ENCODE assay signal across 13 cellular contexts in genomic region chr9:98565152-98566135, GRCh38.
A peak's percentile ranks its signal among the peaks of the same experiment; 100 is the strongest.
DNase-seq lines count a peak whose midpoint lies in the region; ATAC-seq and TF ChIP-seq lines count a peak whose summit lies in the region.
"Had no signal": no experiment of that assay in that cellular context is flagged by ENCODE, and none has a peak within 500 bp of the region (broad histone marks: within the 10 kb centered on the region; RNA-seq: fewer than 3 reads in every experiment).

No MANE protein-coding gene starts in this region.

- H3K27me3 ChIP-seq in esophagus muscularis mucosa, result no peaks in the 10 kb centered on the region

- peak; percentile 18 for ATAC-seq in stimulated activated naive CD8-positive, alpha-beta T cell treated with anti-CD3 and anti-CD28 coated beads, Interleukin-15, amount 100 ng/mL, for 72 hours
- ATAC-seq in stimulated activated naive CD8-positive, alpha-beta T cell treated with anti-CD3 and anti-CD28 coated beads, Interleukin-15, Interleukin-2, amounts not matched to agents 100 U/mL and 50 U/mL, for 24 hours, result no peak
- peak; percentile 10 for ATAC-seq in stimulated activated memory B cell treated with anti-CD40 and anti-IgM and Interleukin-4, amounts not matched to agents 10 μg/mL and 1 μg/mL and 100 μg/mL, for 72 hours
- ATAC-seq: CD8-positive, alpha-beta T cell had no signal

- no peak overlapping the region for H3K4me3 Mint-ChIP-seq in stimulated activated naive CD8-positive, alpha-beta T cell treated with anti-CD3 and anti-CD28 coated beads, Interleukin-15, amount 100 ng/mL, for 72 hours
- H3K4me3 Mint-ChIP-seq in stimulated activated memory B cell treated with anti-CD40 and anti-IgM and Interleukin-4, amounts not matched to agents 10 μg/mL and 1 μg/mL and 100 μg/mL, for 72 hours, result no peak overlapping the region
- H3K4me3 Mint-ChIP-seq: CD14-positive monocyte; CD8-positive, alpha-beta T cell had no signal

- no peak overlapping the region for H3K27ac ChIP-seq in esophagus muscularis mucosa (replicated peaks in 1 of 4)

- H3K4me1 ChIP-seq in esophagus muscularis mucosa, result no peaks in the 10 kb centered on the region
- H3K4me1 ChIP-seq: HAP-1 had no signal

- H3K27me3 Mint-ChIP-seq in stimulated activated naive CD8-positive, alpha-beta T cell treated with anti-CD3 and anti-CD28 coated beads, Interleukin-15, amount 100 ng/mL, for 72 hours, result peaks cover 24% of the 10 kb centered on the region
- H3K27me3 Mint-ChIP-seq in stimulated activated memory B cell treated with anti-CD40 and anti-IgM and Interleukin-4, amounts not matched to agents 10 μg/mL and 1 μg/mL and 100 μg/mL, for 72 hours, result peaks cover 33% of the 10 kb centered on the region

- no peaks in the 10 kb centered on the region for H3K9me3 Mint-ChIP-seq in stimulated activated naive CD8-positive, alpha-beta T cell treated with anti-CD3 and anti-CD28 coated beads, Interleukin-15, amount 100 ng/mL, for 72 hours
- H3K9me3 Mint-ChIP-seq in stimulated activated memory B cell treated with anti-CD40 and anti-IgM and Interleukin-4, amounts not matched to agents 10 μg/mL and 1 μg/mL and 100 μg/mL, for 72 hours, result peaks cover 4% of the 10 kb centered on the region
- H3K9me3 Mint-ChIP-seq: CD8-positive, alpha-beta T cell had no signal

- TF ChIP-seq POLR2A in esophagus muscularis mucosa (IDR thresholded peaks at IDR 0.05; ENCODE audit: low read depth), result no peak

- H3K36me3 ChIP-seq in esophagus muscularis mucosa, result no peaks in the 10 kb centered on the region
- H3K36me3 ChIP-seq: HAP-1 had no signal

- no peak overlapping the region for H3K27ac Mint-ChIP-seq in stimulated activated naive CD8-positive, alpha-beta T cell treated with anti-CD3 and anti-CD28 coated beads, Interleukin-15, amount 100 ng/mL, for 72 hours
- no peak overlapping the region for H3K27ac Mint-ChIP-seq in stimulated activated memory B cell treated with anti-CD40 and anti-IgM and Interleukin-4, amounts not matched to agents 10 μg/mL and 1 μg/mL and 100 μg/mL, for 72 hours
- H3K27ac Mint-ChIP-seq: CD14-positive monocyte; CD8-positive, alpha-beta T cell had no signal

- no peak for TF ChIP-seq EP300 in esophagus muscularis mucosa (IDR thresholded peaks at IDR 0.05)

- no peak overlapping the region for H3K4me3 ChIP-seq in esophagus muscularis mucosa
- H3K4me3 ChIP-seq: HAP-1 had no signal

- no peaks in the 10 kb centered on the region for H3K36me3 Mint-ChIP-seq in stimulated activated memory B cell treated with anti-CD40 and anti-IgM and Interleukin-4, amounts not matched to agents 10 μg/mL and 1 μg/mL and 100 μg/mL, for 72 hours
- H3K36me3 Mint-ChIP-seq: CD14-positive monocyte; CD8-positive, alpha-beta T cell had no signal

- 98% methylated on average over 9 of the region's 15 CpGs for WGBS in esophagus muscularis mucosa

- TF ChIP-seq CTCF in esophagus muscularis mucosa (IDR thresholded peaks at IDR 0.05), result no peak

- no peaks in the 10 kb centered on the region for H3K9me3 ChIP-seq in esophagus muscularis mucosa
- H3K9me3 ChIP-seq: HAP-1 had no signal

- DNase-seq in stimulated activated naive CD8-positive, alpha-beta T cell treated with anti-CD3 and anti-CD28 coated beads, Interleukin-15, amount 100 ng/mL, for 72 hours, result no peak
- DNase-seq in stimulated activated naive CD8-positive, alpha-beta T cell treated with anti-CD3 and anti-CD28 coated beads, Interleukin-15, Interleukin-2, amounts not matched to agents 100 U/mL and 50 U/mL, for 24 hours, result no peak
- DNase-seq in esophagus muscularis mucosa (ENCODE audit: extremely low spot score) (peak; percentile 83), NCI-H1694 (lab: John Stamatoyannopoulos, UW) (no peak)
- DNase-seq in NK-92 treated with Interleukin-12 subunit alpha and Interleukin-12 subunit beta, amount 100 ng/mL, for 24 hours (lab: John Stamatoyannopoulos, UW), result no peak
- no peak for DNase-seq in stimulated activated CD4-positive, alpha-beta T cell treated with anti-CD3 and anti-CD28 coated beads, Interleukin-4, amount 100 ng/mL, for 1 hour
- DNase-seq: COR-L47, DND-41, GDM1 had no signal

- no peaks in the 10 kb centered on the region for H3K4me1 Mint-ChIP-seq in stimulated activated naive CD8-positive, alpha-beta T cell treated with anti-CD3 and anti-CD28 coated beads, Interleukin-15, amount 100 ng/mL, for 72 hours
- no peaks in the 10 kb centered on the region for H3K4me1 Mint-ChIP-seq in stimulated activated memory B cell treated with anti-CD40 and anti-IgM and Interleukin-4, amounts not matched to agents 10 μg/mL and 1 μg/mL and 100 μg/mL, for 72 hours

- intact Hi-C loops in esophagus muscularis mucosa (cut with DNase I), result no loop called here
